23 cellular contexts compared by ENCODE assay signal in genomic region chr4:135256111-135256510, GRCh38.
DNase-seq lines count a peak whose midpoint lies in the region; ATAC-seq and TF ChIP-seq lines count a peak whose summit lies in the region.
"Had no signal": no experiment of that assay in that cellular context is flagged by ENCODE, and none has a peak within 500 bp of the region (broad histone marks: within the 10 kb centered on the region; RNA-seq: fewer than 3 reads in every experiment).

No MANE protein-coding gene starts in this region.

- DNase-seq in EH (ENCODE audit: low read depth): peak; percentile 61
- no peak for DNase-seq in RWPE2 (ENCODE audit: low spot score)
- DNase-seq in dedifferentiated amniotic fluid mesenchymal stem cell (ENCODE audit: extremely low spot score): peak; percentile 29
- no peak for DNase-seq in mesothelial cell of epicardium (ENCODE audit: low spot score in 2 of 2, unreplicated experiment in 2 of 2)
- DNase-seq in right cardiac atrium: no peak
- no peak for DNase-seq in substantia nigra (lab: John Stamatoyannopoulos, UW)
- no peak for DNase-seq in COLO668 (lab: John Stamatoyannopoulos, UW; ENCODE audit: unreplicated experiment)
- DNase-seq: activated CD4-positive, alpha-beta T cell treated with anti-CD3 and anti-CD28 coated beads, Interleukin-2, amount 50 U/mL, for 48 hours; activated CD4-positive, CD25-positive, alpha-beta regulatory T cell; activated CD8-positive, alpha-beta memory T cell treated with anti-CD3 and anti-CD28 coated beads, Interleukin-2, amount 50 U/mL, for 48 hours; activated naive CD8-positive, alpha-beta T cell treated with anti-CD3 and anti-CD28 coated beads, Interleukin-2, amount 10 ng/mL, durations not matched to agents 7 days and 5 days; BE2C; foreskin melanocyte; Kasumi-1; kidney glomerular epithelial cell; naive B cell; NCI-H1048; NCI-H187 treated with DMSO at 0.1 percent for 48 hours; NCI-H748 treated with DMSO at 0.1 percent for 48 hours; posterior cingulate gyrus had no signal

- 0 out of 3 replicates have a peak, but pooled peaks have one; percentile 38 for ATAC-seq in RWPE2 (ENCODE audit: low read depth)
- no peak for ATAC-seq in HG03571 (IDR thresholded peaks at IDR 0.05; ENCODE audit: unreplicated experiment)
- no peak for ATAC-seq in right cardiac atrium
- ATAC-seq: HCT116 had no signal

- no peaks in the 10 kb centered on the region for H3K36me3 ChIP-seq in RWPE2 (ENCODE audit: low read depth)
- H3K36me3 ChIP-seq: BE2C had no signal

- H3K4me1 ChIP-seq in RWPE2 (ENCODE audit: insufficient read depth, poor library complexity, severe bottlenecking) (no peaks in the 10 kb centered on the region), right cardiac atrium (ENCODE audit: control insufficient read depth, insufficient read depth, low read length) (no peaks in the 10 kb centered on the region)
- H3K4me1 ChIP-seq: BE2C had no signal

- no peak for TF ChIP-seq CTCF in RWPE2 (IDR thresholded peaks at IDR 0.05; ENCODE audit: poor library complexity, severe bottlenecking)
- no peak for TF ChIP-seq CTCF in mesothelial cell of epicardium (IDR thresholded peaks at IDR 0.05; ENCODE audit: unreplicated experiment)

- no peaks in the 10 kb centered on the region for H3K9me3 Mint-ChIP-seq in mesothelial cell of epicardium
- H3K9me3 Mint-ChIP-seq: activated naive CD8-positive, alpha-beta T cell treated with anti-CD3 and anti-CD28 coated beads, Interleukin-2, amount 10 ng/mL, durations not matched to agents 7 days and 5 days had no signal

- H3K4me3 Mint-ChIP-seq in mesothelial cell of epicardium: no peak overlapping the region
- H3K4me3 Mint-ChIP-seq: activated naive CD8-positive, alpha-beta T cell treated with anti-CD3 and anti-CD28 coated beads, Interleukin-2, amount 10 ng/mL, durations not matched to agents 7 days and 5 days; memory B cell had no signal

- H3K9me3 ChIP-seq in RWPE2 (ENCODE audit: severe bottlenecking) (no peaks in the 10 kb centered on the region), right cardiac atrium (ENCODE audit: control insufficient read depth, low read length) (no peaks in the 10 kb centered on the region)
- H3K9me3 ChIP-seq: BE2C had no signal

- peak overlapping the region; percentile 85 for H3K27ac Mint-ChIP-seq in mesothelial cell of epicardium
- H3K27ac Mint-ChIP-seq: activated naive CD8-positive, alpha-beta T cell treated with anti-CD3 and anti-CD28 coated beads, Interleukin-2, amount 10 ng/mL, durations not matched to agents 7 days and 5 days; memory B cell; naive B cell had no signal

- no peaks in the 10 kb centered on the region for H3K36me3 Mint-ChIP-seq in mesothelial cell of epicardium
- H3K36me3 Mint-ChIP-seq: activated naive CD8-positive, alpha-beta T cell treated with anti-CD3 and anti-CD28 coated beads, Interleukin-2, amount 10 ng/mL, durations not matched to agents 7 days and 5 days; memory B cell; naive B cell had no signal

- H3K4me3 ChIP-seq in RWPE2 (ENCODE audit: severe bottlenecking) (no peak overlapping the region), right cardiac atrium (ENCODE audit: low read length) (no peak overlapping the region)

- no peaks in the 10 kb centered on the region for H3K27me3 Mint-ChIP-seq in mesothelial cell of epicardium (ENCODE audit: low read depth)
- H3K27me3 Mint-ChIP-seq: activated naive CD8-positive, alpha-beta T cell treated with anti-CD3 and anti-CD28 coated beads, Interleukin-2, amount 10 ng/mL, durations not matched to agents 7 days and 5 days; memory B cell; naive B cell had no signal

- H3K4me1 Mint-ChIP-seq in mesothelial cell of epicardium: peaks cover 15% of the 10 kb centered on the region
- H3K4me1 Mint-ChIP-seq: activated naive CD8-positive, alpha-beta T cell treated with anti-CD3 and anti-CD28 coated beads, Interleukin-2, amount 10 ng/mL, durations not matched to agents 7 days and 5 days; memory B cell; naive B cell had no signal

- no peak overlapping the region for H3K27ac ChIP-seq in RWPE2 (ENCODE audit: poor library complexity, severe bottlenecking)
- H3K27ac ChIP-seq in right cardiac atrium (ENCODE audit: low read length): no peak overlapping the region
- no peak overlapping the region for H3K27ac ChIP-seq in substantia nigra (ENCODE audit: low read depth, low read length, poor library complexity, severe bottlenecking)

- intact Hi-C loops in right cardiac atrium (cut with DNase I): no loop called here

- H3K27me3 ChIP-seq in RWPE2 (ENCODE audit: insufficient read depth, poor library complexity, severe bottlenecking) (no peaks in the 10 kb centered on the region), right cardiac atrium (ENCODE audit: control insufficient read depth, insufficient read depth) (no peaks in the 10 kb centered on the region)
- H3K27me3 ChIP-seq: BE2C had no signal

Comparison
In these comparisons a context has a peak if more than half of its experiments do, and no peak if none do; other contexts are left out.
1. DNase-seq: peak in EH (single experiment) and dedifferentiated amniotic fluid mesenchymal stem cell (single experiment); none in RWPE2 (single experiment), mesothelial cell of epicardium (0 of 2), right cardiac atrium (0 of 3), substantia nigra (0 of 49) and COLO668 (single experiment).